In the genomic region with DNA sequence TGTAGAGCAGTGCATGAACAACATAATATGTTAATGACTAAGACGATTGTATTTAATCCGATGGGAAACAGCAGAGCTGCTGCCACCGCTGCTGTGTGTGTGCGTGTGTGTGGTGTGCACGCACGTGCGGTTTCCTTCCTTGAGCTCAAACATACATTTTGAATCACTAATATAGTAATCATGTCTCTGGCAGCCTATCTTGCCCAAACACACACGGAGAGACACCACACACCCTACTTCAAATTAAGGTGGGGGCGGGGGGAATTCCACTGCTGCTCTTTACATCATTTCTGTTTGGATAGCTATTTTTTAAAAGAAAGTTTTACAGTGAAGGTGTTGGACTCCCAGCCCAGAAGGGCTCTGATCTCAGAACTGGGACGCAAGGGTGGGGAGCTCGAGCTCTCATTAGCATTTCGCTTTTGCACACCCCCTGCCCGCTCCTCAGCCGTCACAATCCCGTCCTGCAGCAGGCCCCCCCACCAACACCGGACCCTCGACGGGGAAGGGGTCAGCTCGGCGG, we compare ENCODE assay signal across 2 cellular contexts.
A peak's percentile ranks its signal among the peaks of the same experiment; 100 is the strongest.
TF ChIP-seq lines count a peak whose summit lies in the region.

No MANE protein-coding gene starts in this region.

TF ChIP-seq in HCT116, 20 proteins besides CTCF, POLR2A, EP300 and RAD21:
- TF ChIP-seq JUND (IDR thresholded peaks at IDR 0.05) (no peak), CBX3 (IDR thresholded peaks at IDR 0.05; ENCODE audit: low read depth) (no peak), EZH2phosphoT487 (IDR thresholded peaks at IDR 0.05; ENCODE audit: borderline replicate concordance) (no peak), EZH2 (IDR thresholded peaks at IDR 0.05) (no peak), ELF1 (IDR thresholded peaks at IDR 0.05; ENCODE audit: borderline replicate concordance, low read depth) (no peak), TCF7L2 (IDR thresholded peaks at IDR 0.05; ENCODE audit: borderline replicate concordance, extremely low read depth, insufficient read depth, insufficient read length) (no peak)
- TF ChIP-seq, protein P1, sequence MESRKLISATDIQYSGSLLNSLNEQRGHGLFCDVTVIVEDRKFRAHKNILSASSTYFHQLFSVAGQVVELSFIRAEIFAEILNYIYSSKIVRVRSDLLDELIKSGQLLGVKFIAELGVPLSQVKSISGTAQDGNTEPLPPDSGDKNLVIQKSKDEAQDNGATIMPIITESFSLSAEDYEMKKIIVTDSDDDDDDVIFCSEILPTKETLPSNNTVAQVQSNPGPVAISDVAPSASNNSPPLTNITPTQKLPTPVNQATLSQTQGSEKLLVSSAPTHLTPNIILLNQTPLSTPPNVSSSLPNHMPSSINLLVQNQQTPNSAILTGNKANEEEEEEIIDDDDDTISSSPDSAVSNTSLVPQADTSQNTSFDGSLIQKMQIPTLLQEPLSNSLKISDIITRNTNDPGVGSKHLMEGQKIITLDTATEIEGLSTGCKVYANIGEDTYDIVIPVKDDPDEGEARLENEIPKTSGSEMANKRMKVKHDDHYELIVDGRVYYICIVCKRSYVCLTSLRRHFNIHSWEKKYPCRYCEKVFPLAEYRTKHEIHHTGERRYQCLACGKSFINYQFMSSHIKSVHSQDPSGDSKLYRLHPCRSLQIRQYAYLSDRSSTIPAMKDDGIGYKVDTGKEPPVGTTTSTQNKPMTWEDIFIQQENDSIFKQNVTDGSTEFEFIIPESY (IDR thresholded peaks at IDR 0.05; ENCODE audit: extremely low read depth, insufficient replicate concordance, low read length): no peak
- TF ChIP-seq, protein P2, sequence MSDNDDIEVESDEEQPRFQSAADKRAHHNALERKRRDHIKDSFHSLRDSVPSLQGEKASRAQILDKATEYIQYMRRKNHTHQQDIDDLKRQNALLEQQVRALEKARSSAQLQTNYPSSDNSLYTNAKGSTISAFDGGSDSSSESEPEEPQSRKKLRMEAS (IDR thresholded peaks at IDR 0.05): no peak

TF ChIP-seq in endothelial cell of umbilical vein, 7 proteins besides CTCF, POLR2A, EP300 and RAD21:
- TF ChIP-seq JUN (IDR thresholded peaks at IDR 0.05; ENCODE audit: borderline replicate concordance, insufficient read depth, insufficient read length, low read depth): no peak
- peak; percentile 74 for TF ChIP-seq EZH2 (IDR thresholded peaks at IDR 0.05; ENCODE audit: borderline replicate concordance, low read depth, low read length, severe bottlenecking)
